Comparison of ENCODE assay signal across 1 cellular context in the genomic region with DNA sequence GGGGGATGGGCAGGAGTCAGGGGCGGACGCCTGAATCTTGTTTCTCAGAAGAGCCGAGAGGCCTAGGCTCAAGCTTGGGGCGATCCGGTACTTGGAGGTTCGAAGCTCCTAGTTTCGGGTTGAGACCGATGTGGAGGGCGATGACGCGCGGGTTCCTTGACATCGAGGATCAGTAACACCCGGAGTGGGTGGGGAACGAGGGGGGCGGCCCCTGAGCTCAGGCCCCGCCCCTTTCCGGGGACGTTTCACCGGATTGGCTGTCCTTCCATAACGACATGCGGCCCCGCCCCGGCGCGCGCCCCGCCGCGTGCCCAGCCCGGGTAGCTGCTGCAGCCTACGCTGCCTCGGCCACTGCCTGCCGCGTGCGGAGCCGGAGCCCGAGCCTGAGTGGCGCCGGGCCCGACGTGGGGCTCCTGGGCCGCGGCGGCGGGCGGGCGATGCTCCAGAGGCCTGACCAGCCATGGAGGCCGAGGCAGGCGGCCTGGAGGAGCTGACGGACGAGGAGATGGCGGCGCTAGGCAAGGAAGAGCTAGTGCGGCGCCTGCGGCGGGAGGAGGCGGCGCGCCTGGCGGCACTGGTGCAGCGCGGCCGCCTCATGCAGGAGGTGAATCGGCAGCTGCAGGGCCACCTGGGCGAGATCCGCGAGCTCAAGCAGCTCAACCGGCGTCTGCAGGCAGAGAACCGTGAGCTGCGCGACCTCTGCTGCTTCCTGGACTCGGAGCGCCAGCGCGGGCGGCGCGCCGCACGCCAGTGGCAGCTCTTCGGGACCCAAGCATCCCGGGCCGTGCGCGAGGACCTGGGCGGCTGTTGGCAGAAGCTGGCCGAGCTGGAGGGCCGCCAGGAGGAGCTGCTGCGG.
TF ChIP-seq lines count a peak whose summit lies in the region.

A gene (plus strand): TSS at position 350 of the 856 bp plus-strand sequence. CDS start 111 bp downstream, at position 461.

TF ChIP-seq in K562, 482 proteins besides CTCF, POLR2A, EP300 and RAD21 (continued from another document and continues in another):
- TF ChIP-seq, protein P1, sequence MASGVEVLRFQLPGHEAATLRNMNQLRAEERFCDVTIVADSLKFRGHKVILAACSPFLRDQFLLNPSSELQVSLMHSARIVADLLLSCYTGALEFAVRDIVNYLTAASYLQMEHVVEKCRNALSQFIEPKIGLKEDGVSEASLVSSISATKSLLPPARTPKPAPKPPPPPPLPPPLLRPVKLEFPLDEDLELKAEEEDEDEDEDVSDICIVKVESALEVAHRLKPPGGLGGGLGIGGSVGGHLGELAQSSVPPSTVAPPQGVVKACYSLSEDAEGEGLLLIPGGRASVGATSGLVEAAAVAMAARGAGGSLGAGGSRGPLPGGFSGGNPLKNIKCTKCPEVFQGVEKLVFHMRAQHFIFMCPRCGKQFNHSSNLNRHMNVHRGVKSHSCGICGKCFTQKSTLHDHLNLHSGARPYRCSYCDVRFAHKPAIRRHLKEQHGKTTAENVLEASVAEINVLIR (CRISPR knock-in tag; IDR thresholded peaks at IDR 0.05): no peak; the same call in 1 of the 2 replicates
- peak; percentile 79; the same call in 1 of the 2 replicates for TF ChIP-seq POLR2AphosphoS5 (IDR thresholded peaks at IDR 0.05; ENCODE audit: control insufficient read depth, insufficient read depth, low read depth, low read length)
- TF ChIP-seq PHTF2 (CRISPR knock-in tag; IDR thresholded peaks at IDR 0.05): no peak
- TF ChIP-seq, protein P2, sequence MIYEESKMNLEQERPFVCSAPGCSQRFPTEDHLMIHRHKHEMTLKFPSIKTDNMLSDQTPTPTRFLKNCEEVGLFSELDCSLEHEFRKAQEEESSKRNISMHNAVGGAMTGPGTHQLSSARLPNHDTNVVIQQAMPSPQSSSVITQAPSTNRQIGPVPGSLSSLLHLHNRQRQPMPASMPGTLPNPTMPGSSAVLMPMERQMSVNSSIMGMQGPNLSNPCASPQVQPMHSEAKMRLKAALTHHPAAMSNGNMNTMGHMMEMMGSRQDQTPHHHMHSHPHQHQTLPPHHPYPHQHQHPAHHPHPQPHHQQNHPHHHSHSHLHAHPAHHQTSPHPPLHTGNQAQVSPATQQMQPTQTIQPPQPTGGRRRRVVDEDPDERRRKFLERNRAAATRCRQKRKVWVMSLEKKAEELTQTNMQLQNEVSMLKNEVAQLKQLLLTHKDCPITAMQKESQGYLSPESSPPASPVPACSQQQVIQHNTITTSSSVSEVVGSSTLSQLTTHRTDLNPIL (CRISPR knock-in tag; IDR thresholded peaks at IDR 0.05): no peak
- TF ChIP-seq ETS2 (tag; IDR thresholded peaks at IDR 0.05; ENCODE audit: borderline replicate concordance, poor library complexity, severe bottlenecking): no peak
- peak; percentile 77 for TF ChIP-seq SIN3B (IDR thresholded peaks at IDR 0.05; ENCODE audit: low read depth)
- no peak for TF ChIP-seq KAT7 (CRISPR knock-in tag; IDR thresholded peaks at IDR 0.05; ENCODE audit: borderline replicate concordance)
- no peak; the same call in 1 of the 2 replicates for TF ChIP-seq ELF2 (CRISPR knock-in tag; IDR thresholded peaks at IDR 0.05)
- TF ChIP-seq ZNF347 (CRISPR knock-in tag; IDR thresholded peaks at IDR 0.05; ENCODE audit: low read depth): no peak
- TF ChIP-seq ZNF224 (CRISPR knock-in tag; IDR thresholded peaks at IDR 0.05): no peak
- TF ChIP-seq ZNF76 (CRISPR knock-in tag; IDR thresholded peaks at IDR 0.05; ENCODE audit: borderline replicate concordance): peak; percentile 84; the same call in 1 of the 2 replicates
- TF ChIP-seq NCOA2 (IDR thresholded peaks at IDR 0.05; ENCODE audit: partially characterized antibody in 2 of 2): no peak
- no peak for TF ChIP-seq MTA1 (IDR thresholded peaks at IDR 0.05; ENCODE audit: borderline replicate concordance)
- no peak; the same call in 1 of the 2 replicates for TF ChIP-seq ZNF695 (CRISPR knock-in tag; IDR thresholded peaks at IDR 0.05)
- TF ChIP-seq SRSF1 (IDR thresholded peaks at IDR 0.05; ENCODE audit: low read depth, low read length): no peak
- peak in 1 of 2 experiments; percentile 38; a peak in 1 of 4 replicates for TF ChIP-seq HDAC1 (IDR thresholded peaks at IDR 0.05)
- no peak; a peak in 1 of 4 replicates for TF ChIP-seq TBL1XR1 (IDR thresholded peaks at IDR 0.05; ENCODE audit: low read length in 2 of 2)
- TF ChIP-seq DIDO1 (tag; IDR thresholded peaks at IDR 0.05; ENCODE audit: low read depth): no peak
- TF ChIP-seq, protein P3, sequence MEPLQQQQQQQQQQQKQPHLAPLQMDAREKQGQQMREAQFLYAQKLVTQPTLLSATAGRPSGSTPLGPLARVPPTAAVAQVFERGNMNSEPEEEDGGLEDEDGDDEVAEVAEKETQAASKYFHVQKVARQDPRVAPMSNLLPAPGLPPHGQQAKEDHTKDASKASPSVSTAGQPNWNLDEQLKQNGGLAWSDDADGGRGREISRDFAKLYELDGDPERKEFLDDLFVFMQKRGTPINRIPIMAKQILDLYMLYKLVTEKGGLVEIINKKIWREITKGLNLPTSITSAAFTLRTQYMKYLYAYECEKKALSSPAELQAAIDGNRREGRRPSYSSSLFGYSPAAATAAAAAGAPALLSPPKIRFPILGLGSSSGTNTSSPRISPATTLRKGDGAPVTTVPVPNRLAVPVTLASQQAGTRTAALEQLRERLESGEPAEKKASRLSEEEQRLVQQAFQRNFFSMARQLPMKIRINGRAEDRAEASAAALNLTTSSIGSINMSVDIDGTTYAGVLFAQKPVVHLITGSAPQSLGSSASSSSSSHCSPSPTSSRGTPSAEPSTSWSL (CRISPR knock-in tag; IDR thresholded peaks at IDR 0.05; ENCODE audit: borderline replicate concordance): peak; percentile 94
- TF ChIP-seq ZNF583 (CRISPR knock-in tag; IDR thresholded peaks at IDR 0.05): peak; percentile 57; the same call in 1 of the 2 replicates
- TF ChIP-seq ETV1 (tag; conservative IDR thresholded peaks at IDR 0.05; ENCODE audit: low read depth): peak; percentile 26; the same call in 1 of the 2 replicates
- no peak for TF ChIP-seq SPI1 (IDR thresholded peaks at IDR 0.05; ENCODE audit: borderline replicate concordance, low read depth, low read length)
- TF ChIP-seq, protein P4, sequence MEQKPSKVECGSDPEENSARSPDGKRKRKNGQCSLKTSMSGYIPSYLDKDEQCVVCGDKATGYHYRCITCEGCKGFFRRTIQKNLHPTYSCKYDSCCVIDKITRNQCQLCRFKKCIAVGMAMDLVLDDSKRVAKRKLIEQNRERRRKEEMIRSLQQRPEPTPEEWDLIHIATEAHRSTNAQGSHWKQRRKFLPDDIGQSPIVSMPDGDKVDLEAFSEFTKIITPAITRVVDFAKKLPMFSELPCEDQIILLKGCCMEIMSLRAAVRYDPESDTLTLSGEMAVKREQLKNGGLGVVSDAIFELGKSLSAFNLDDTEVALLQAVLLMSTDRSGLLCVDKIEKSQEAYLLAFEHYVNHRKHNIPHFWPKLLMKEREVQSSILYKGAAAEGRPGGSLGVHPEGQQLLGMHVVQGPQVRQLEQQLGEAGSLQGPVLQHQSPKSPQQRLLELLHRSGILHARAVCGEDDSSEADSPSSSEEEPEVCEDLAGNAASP (IDR thresholded peaks at IDR 0.05): no peak
- peak; percentile 60; the same call in 1 of the 2 replicates for TF ChIP-seq E2F3 (CRISPR knock-in tag; IDR thresholded peaks at IDR 0.05)
- no peak for TF ChIP-seq MTA2 (IDR thresholded peaks at IDR 0.05; ENCODE audit: low read depth)
- TF ChIP-seq, protein P5, sequence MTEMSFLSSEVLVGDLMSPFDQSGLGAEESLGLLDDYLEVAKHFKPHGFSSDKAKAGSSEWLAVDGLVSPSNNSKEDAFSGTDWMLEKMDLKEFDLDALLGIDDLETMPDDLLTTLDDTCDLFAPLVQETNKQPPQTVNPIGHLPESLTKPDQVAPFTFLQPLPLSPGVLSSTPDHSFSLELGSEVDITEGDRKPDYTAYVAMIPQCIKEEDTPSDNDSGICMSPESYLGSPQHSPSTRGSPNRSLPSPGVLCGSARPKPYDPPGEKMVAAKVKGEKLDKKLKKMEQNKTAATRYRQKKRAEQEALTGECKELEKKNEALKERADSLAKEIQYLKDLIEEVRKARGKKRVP (CRISPR knock-in tag; IDR thresholded peaks at IDR 0.05): peak; percentile 15; the same call in 1 of the 2 replicates
- TF ChIP-seq ZNF57 (CRISPR knock-in tag; IDR thresholded peaks at IDR 0.05): 0 out of 2 replicates have a peak, but pooled peaks have one; percentile 2
- TF ChIP-seq POLR2G (IDR thresholded peaks at IDR 0.05; ENCODE audit: low read depth, low read length): peak; percentile 93
- TF ChIP-seq, protein P6, sequence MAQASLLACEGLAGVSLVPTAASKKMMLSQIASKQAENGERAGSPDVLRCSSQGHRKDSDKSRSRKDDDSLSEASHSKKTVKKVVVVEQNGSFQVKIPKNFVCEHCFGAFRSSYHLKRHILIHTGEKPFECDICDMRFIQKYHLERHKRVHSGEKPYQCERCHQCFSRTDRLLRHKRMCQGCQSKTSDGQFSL (CRISPR knock-in tag; IDR thresholded peaks at IDR 0.05): 0 out of 2 replicates have a peak, but pooled peaks have one; percentile 39
- TF ChIP-seq, protein P6 (tag; IDR thresholded peaks at IDR 0.05): no peak
- TF ChIP-seq GATA2 (CRISPR knock-in tag; IDR thresholded peaks at IDR 0.05): no peak
- TF ChIP-seq WHSC1 (IDR thresholded peaks at IDR 0.05; ENCODE audit: low read length): no peak
- TF ChIP-seq RAD51 (IDR thresholded peaks at IDR 0.05; ENCODE audit: borderline replicate concordance, low read depth): no peak
- TF ChIP-seq HLTF (IDR thresholded peaks at IDR 0.05): no peak
- TF ChIP-seq, protein P7, sequence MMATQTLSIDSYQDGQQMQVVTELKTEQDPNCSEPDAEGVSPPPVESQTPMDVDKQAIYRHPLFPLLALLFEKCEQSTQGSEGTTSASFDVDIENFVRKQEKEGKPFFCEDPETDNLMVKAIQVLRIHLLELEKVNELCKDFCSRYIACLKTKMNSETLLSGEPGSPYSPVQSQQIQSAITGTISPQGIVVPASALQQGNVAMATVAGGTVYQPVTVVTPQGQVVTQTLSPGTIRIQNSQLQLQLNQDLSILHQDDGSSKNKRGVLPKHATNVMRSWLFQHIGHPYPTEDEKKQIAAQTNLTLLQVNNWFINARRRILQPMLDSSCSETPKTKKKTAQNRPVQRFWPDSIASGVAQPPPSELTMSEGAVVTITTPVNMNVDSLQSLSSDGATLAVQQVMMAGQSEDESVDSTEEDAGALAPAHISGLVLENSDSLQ (IDR thresholded peaks at IDR 0.05): peak; percentile 59
- no peak for TF ChIP-seq MCM3 (IDR thresholded peaks at IDR 0.05)
- TF ChIP-seq, protein P8, sequence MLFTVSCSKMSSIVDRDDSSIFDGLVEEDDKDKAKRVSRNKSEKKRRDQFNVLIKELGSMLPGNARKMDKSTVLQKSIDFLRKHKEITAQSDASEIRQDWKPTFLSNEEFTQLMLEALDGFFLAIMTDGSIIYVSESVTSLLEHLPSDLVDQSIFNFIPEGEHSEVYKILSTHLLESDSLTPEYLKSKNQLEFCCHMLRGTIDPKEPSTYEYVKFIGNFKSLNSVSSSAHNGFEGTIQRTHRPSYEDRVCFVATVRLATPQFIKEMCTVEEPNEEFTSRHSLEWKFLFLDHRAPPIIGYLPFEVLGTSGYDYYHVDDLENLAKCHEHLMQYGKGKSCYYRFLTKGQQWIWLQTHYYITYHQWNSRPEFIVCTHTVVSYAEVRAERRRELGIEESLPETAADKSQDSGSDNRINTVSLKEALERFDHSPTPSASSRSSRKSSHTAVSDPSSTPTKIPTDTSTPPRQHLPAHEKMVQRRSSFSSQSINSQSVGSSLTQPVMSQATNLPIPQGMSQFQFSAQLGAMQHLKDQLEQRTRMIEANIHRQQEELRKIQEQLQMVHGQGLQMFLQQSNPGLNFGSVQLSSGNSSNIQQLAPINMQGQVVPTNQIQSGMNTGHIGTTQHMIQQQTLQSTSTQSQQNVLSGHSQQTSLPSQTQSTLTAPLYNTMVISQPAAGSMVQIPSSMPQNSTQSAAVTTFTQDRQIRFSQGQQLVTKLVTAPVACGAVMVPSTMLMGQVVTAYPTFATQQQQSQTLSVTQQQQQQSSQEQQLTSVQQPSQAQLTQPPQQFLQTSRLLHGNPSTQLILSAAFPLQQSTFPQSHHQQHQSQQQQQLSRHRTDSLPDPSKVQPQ (CRISPR knock-in tag; IDR thresholded peaks at IDR 0.05; ENCODE audit: borderline replicate concordance): peak; percentile 91; the same call in 1 of the 2 replicates
- peak in 1 of 2 experiments; percentile 38; a peak in 1 of 4 replicates for TF ChIP-seq TRIM24 (IDR thresholded peaks at IDR 0.05)
- no peak for TF ChIP-seq ZNF717 (CRISPR knock-in tag; IDR thresholded peaks at IDR 0.05)
- peak; percentile 68; the same call in 1 of the 2 replicates for TF ChIP-seq ZBTB7A (IDR thresholded peaks at IDR 0.05; ENCODE audit: borderline replicate concordance, control insufficient read depth, low read depth, low read length)
- TF ChIP-seq, protein P9, sequence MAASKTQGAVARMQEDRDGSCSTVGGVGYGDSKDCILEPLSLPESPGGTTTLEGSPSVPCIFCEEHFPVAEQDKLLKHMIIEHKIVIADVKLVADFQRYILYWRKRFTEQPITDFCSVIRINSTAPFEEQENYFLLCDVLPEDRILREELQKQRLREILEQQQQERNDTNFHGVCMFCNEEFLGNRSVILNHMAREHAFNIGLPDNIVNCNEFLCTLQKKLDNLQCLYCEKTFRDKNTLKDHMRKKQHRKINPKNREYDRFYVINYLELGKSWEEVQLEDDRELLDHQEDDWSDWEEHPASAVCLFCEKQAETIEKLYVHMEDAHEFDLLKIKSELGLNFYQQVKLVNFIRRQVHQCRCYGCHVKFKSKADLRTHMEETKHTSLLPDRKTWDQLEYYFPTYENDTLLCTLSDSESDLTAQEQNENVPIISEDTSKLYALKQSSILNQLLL (CRISPR knock-in tag; IDR thresholded peaks at IDR 0.05; ENCODE audit: borderline replicate concordance): no peak
- TF ChIP-seq, protein P10, sequence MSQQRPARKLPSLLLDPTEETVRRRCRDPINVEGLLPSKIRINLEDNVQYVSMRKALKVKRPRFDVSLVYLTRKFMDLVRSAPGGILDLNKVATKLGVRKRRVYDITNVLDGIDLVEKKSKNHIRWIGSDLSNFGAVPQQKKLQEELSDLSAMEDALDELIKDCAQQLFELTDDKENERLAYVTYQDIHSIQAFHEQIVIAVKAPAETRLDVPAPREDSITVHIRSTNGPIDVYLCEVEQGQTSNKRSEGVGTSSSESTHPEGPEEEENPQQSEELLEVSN (IDR thresholded peaks at IDR 0.05; ENCODE audit: borderline replicate concordance in 1 of 2, extremely low read depth in 1 of 2, insufficient read depth in 1 of 2, insufficient read length in 1 of 2, low read depth in 1 of 2, low read length in 1 of 2, poor library complexity in 1 of 2, severe bottlenecking in 1 of 2): peak; percentile 80 to 98
- TF ChIP-seq, protein P11, sequence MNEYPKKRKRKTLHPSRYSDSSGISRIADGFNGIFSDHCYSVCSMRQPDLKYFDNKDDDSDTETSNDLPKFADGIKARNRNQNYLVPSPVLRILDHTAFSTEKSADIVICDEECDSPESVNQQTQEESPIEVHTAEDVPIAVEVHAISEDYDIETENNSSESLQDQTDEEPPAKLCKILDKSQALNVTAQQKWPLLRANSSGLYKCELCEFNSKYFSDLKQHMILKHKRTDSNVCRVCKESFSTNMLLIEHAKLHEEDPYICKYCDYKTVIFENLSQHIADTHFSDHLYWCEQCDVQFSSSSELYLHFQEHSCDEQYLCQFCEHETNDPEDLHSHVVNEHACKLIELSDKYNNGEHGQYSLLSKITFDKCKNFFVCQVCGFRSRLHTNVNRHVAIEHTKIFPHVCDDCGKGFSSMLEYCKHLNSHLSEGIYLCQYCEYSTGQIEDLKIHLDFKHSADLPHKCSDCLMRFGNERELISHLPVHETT (CRISPR knock-in tag; conservative IDR thresholded peaks at IDR 0.05 in 1 of 2, IDR thresholded peaks at IDR 0.05 in 1 of 2): peak in 1 of 2 experiments; percentile 75; a peak in 2 of 4 replicates
- TF ChIP-seq SOX6 (IDR thresholded peaks at IDR 0.05): peak; percentile 25; the same call in 1 of the 2 replicates
